In genomic region chr4:147772459-147772969, GRCh38 we compare ENCODE assay signal across 8 cellular contexts. TPM values are rescaled to one million over a fixed set of nuclear protein-coding genes. Genes with fewer than 3 reads are reported as not detected.
A peak's percentile ranks its signal among the peaks of the same experiment; 100 is the strongest.
DNase-seq lines count a peak whose midpoint lies in the region; ATAC-seq and TF ChIP-seq lines count a peak whose summit lies in the region.

No MANE protein-coding gene starts in this region.

- peak; percentile 86 for ATAC-seq in SK-N-SH treated with all-trans-retinoic acid at 6 μM for 48 hours
- ATAC-seq in foreskin keratinocyte: peak; percentile 76

- no peaks in the 10 kb centered on the region for H3K9me3 ChIP-seq in sigmoid colon

- no peaks in the 10 kb centered on the region for H3K36me3 ChIP-seq in sigmoid colon

- no peak for TF ChIP-seq EP300 in sigmoid colon (IDR thresholded peaks at IDR 0.05)

- DNase-seq in ELR (ENCODE audit: low read depth) (peak; percentile 83), foreskin keratinocyte (peak; percentile 85 to 88), sigmoid colon (no peak), GM13977 (ENCODE audit: low spot score) (no peak), DMS153 (lab: John Stamatoyannopoulos, UW) (no peak), SKM-1 (lab: John Stamatoyannopoulos, UW; ENCODE audit: unreplicated experiment) (no peak)
- DNase-seq in activated effector memory CD4-positive, alpha-beta T cell treated with anti-CD3 and anti-CD28 coated beads, Interleukin-2, amount 50 U/mL, for 16 hours: no peak

- 48 to 66% methylated on average over 5 of the region's 5 CpGs for WGBS in sigmoid colon, 2 donors

- H3K4me1 ChIP-seq in foreskin keratinocyte (peaks cover 57% of the 10 kb centered on the region), sigmoid colon (peaks cover 0 to 90% (median 82%) of the 10 kb centered on the region in 4 donors)

- TF ChIP-seq POLR2A in sigmoid colon (IDR thresholded peaks at IDR 0.05): no peak

- TF ChIP-seq CTCF in foreskin keratinocyte (conservative IDR thresholded peaks at IDR 0.05): no peak
- TF ChIP-seq CTCF in sigmoid colon (IDR thresholded peaks at IDR 0.05): no peak
- no peak for TF ChIP-seq CTCF in GM13977 (IDR thresholded peaks at IDR 0.05; ENCODE audit: extremely low read depth, insufficient read depth, missing control alignments)

- no peak overlapping the region for H3K4me3 ChIP-seq in sigmoid colon

- no peaks in the 10 kb centered on the region for H3K27me3 ChIP-seq in foreskin keratinocyte
- no peaks in the 10 kb centered on the region for H3K27me3 ChIP-seq in sigmoid colon

- in situ Hi-C loops in GM13977 (cut with MboI; ENCODE audit: low pct_unique_long_range_greater_than_20kb, low sequenced_read_pairs, unreplicated experiment): no loop called here

- peak overlapping the region; percentile 78 for H3K27ac ChIP-seq in foreskin keratinocyte
- H3K27ac ChIP-seq in sigmoid colon: peak overlapping the region; percentile 61 to 73 (median 67)

- intact Hi-C loops in sigmoid colon (cut with DNase I): no loop called here

TF ChIP-seq in SK-N-SH treated with all-trans-retinoic acid at 6 μM for 48 hours, 23 proteins besides CTCF, POLR2A, EP300 and RAD21:
- TF ChIP-seq TSHZ2 (CRISPR knock-in tag; IDR thresholded peaks at IDR 0.05) (no peak), ISL1 (CRISPR knock-in tag; IDR thresholded peaks at IDR 0.05) (peak; percentile 52; the same call in 1 of the 2 replicates)

RNA-seq across cellular contexts. Expression of gene ARHGAP10, which starts 40.6 kb away (rescaled TPM):
- total RNA-seq in foreskin keratinocyte (25.9 and 26.9 TPM in 2 replicates), sigmoid colon (100 to 1,000 TPM; 123 to 158 (median 139) TPM)
- polyA plus RNA-seq in foreskin keratinocyte (18.2 and 18.8 TPM in 2 replicates), sigmoid colon (1 to 10 TPM; 3.0 to 7.3 (median 7.2) TPM)

Comparison
In these comparisons a context has a peak if more than half of its experiments do, and no peak if none do; other contexts are left out.
1. DNase-seq: peak in ELR (single experiment) and foreskin keratinocyte (2 of 2); none in sigmoid colon (single experiment), GM13977 (single experiment), DMS153 (single experiment), activated effector memory CD4-positive, alpha-beta T cell treated with anti-CD3 and anti-CD28 coated beads, Interleukin-2, amount 50 U/mL, for 16 hours (single experiment) and SKM-1 (single experiment).